In the genomic region with DNA sequence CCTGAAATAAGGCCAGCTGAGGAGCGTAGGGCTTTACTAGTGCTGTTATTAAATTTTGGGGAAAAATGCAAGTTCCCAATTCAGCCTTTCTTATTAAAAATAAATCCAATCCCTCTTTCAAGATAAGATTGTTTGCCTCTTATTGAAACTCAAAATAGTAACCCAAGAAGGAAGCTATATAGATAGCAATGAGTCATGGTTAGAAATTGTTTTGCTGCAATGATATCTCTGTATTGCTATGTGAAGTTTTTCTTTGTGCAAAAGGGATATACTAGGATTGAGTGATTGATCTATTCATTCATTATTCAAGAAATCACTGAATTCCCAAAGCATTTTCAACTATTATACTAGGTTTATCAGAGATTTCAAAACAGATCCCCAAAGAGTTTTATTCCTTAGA, we compare ENCODE assay signal across 21 cellular contexts.
"Had no signal": no experiment of that assay in that cellular context is flagged by ENCODE, and none has a peak within 500 bp of the region (broad histone marks: within the 10 kb centered on the region; RNA-seq: fewer than 3 reads in every experiment).

No MANE protein-coding gene starts in this region.

- ATAC-seq: activated T-cell treated with anti-CD3 and anti-CD28 coated beads, Interleukin-2, amount 50 U/mL, for 4 hours; left lung had no signal

- H3K9me3 ChIP-seq: breast epithelium, heart left ventricle, left lung, prostate gland, right atrium auricular region, suprapubic skin, transverse colon, uterus had no signal

- FAIRE-seq: frontal cortex had no signal

- H3K36me3 ChIP-seq: breast epithelium, heart left ventricle, left lung, prostate gland, right atrium auricular region, suprapubic skin, transverse colon, uterus had no signal

- H3K4me3 ChIP-seq: breast epithelium, dorsolateral prefrontal cortex, heart left ventricle, left lung, prostate gland, right atrium auricular region, skin epidermis, suprapubic skin, transverse colon, uterus had no signal

- H3K27ac ChIP-seq: breast epithelium, dorsolateral prefrontal cortex, epithelial cell of prostate, heart left ventricle, left lung, prostate gland, right atrium auricular region, skin epidermis, suprapubic skin, transverse colon, uterus had no signal

- H3K27me3 ChIP-seq: breast epithelium, dorsolateral prefrontal cortex, heart left ventricle, left lung, right atrium auricular region, suprapubic skin, transverse colon, uterus had no signal

- H3K4me1 ChIP-seq: breast epithelium, left lung, prostate gland, right atrium auricular region, suprapubic skin, transverse colon, uterus had no signal

- DNase-seq: activated CD4-positive, alpha-beta T cell treated with anti-CD3 and anti-CD28 coated beads, Interleukin-2, amount 50 U/mL, for 1 hour; activated CD4-positive, CD25-positive, alpha-beta regulatory T cell treated with anti-CD3 and anti-CD28 coated beads, Interleukin-2, amount 50 U/mL, for 72 hours; activated CD8-positive, alpha-beta memory T cell treated with anti-CD3 and anti-CD28 coated beads, Interleukin-2, amount 50 U/mL, for 4 hours; activated naive CD4-positive, alpha-beta T cell treated with anti-CD3 and anti-CD28 coated beads for 36 hours; activated T-cell treated with anti-CD3 and anti-CD28 coated beads, Interleukin-2, amount 50 U/mL, for 4 hours; aorta; dorsolateral prefrontal cortex; heart left ventricle; left lung; mammary epithelial cell; stimulated activated CD4-positive, alpha-beta T cell treated with anti-CD3 and anti-CD28 coated beads, Interleukin-2, amount 100 ng/mL, for 48 hours; T1000; transverse colon; uterus had no signal
